Comparison of ENCODE assay signal across 20 cellular contexts in the genomic region with DNA sequence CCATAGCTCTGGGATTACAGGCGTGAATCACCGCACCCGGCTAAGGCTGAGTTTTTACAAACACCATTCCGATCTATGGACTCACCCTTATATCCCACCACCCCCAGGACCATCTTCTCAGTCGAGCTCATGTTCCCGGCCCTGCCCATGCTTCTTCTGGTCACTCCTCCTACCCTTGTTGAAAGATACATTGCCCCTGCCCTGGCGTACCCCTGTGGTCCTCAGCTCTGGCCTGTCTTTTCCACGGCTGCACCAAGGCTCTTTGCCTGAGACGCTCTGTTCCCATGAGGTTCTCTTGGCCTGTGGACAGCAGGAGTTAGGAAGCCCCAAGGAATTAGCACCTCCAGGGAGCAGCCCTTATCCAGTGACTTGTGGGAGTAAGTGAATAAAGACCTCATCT.
DNase-seq lines count a peak whose midpoint lies in the region; ATAC-seq and TF ChIP-seq lines count a peak whose summit lies in the region.
"Had no signal": no experiment of that assay in that cellular context is flagged by ENCODE, and none has a peak within 500 bp of the region (broad histone marks: within the 10 kb centered on the region; RNA-seq: fewer than 3 reads in every experiment).

No MANE protein-coding gene starts in this region.

- H3K9ac ChIP-seq in neuronal stem cell (ENCODE audit: low read depth, low read length, poor library complexity): no peak overlapping the region

- H3K23ac ChIP-seq in neuronal stem cell (ENCODE audit: low read depth, low read length, poor library complexity): peak overlapping the region; percentile 47

- POLR2A ChIA-PET in activated naive CD8-positive, alpha-beta T cell treated with anti-CD3 and anti-CD28 coated beads, Interleukin-2, amount 10 ng/mL, durations not matched to agents 7 days and 5 days (lab: Charles Lee): interaction anchor here (0.5 kb wide), 1 partner anchor 952 kb away, joined by 3 read pairs; no protein-coding TSS in a partner anchor

- H2BK120ac ChIP-seq in neuronal stem cell (ENCODE audit: low read depth, low read length): no peak overlapping the region

- no peaks in the 10 kb centered on the region for H3K79me1 ChIP-seq in neuronal stem cell (ENCODE audit: low read depth, low read length)

- H3K27me3 ChIP-seq in neuronal stem cell (ENCODE audit: control insufficient read depth in 3 of 3, insufficient read depth in 3 of 3, low read depth in 1 of 3, low read length in 3 of 3): no peaks in the 10 kb centered on the region

- no peak overlapping the region for H2BK5ac ChIP-seq in neuronal stem cell (ENCODE audit: low read length)

- no peak overlapping the region for H4K8ac ChIP-seq in neuronal stem cell (ENCODE audit: low read depth, low read length)

- no peaks in the 10 kb centered on the region for H3K36me3 Mint-ChIP-seq in activated naive CD8-positive, alpha-beta T cell treated with anti-CD3 and anti-CD28 coated beads, Interleukin-2, amount 10 ng/mL, durations not matched to agents 7 days and 5 days
- H3K36me3 Mint-ChIP-seq in activated naive CD8-positive, alpha-beta T cell treated with anti-CD3 and anti-CD28 coated beads for 36 hours: no peaks in the 10 kb centered on the region
- no peaks in the 10 kb centered on the region for H3K36me3 Mint-ChIP-seq in dendritic cell treated with granulocyte-macrophage colony-stimulating factor and Interleukin-4, amounts not matched to agents 40 ng/mL and 50 ng/mL, for 4 days (ENCODE audit: low read depth)
- H3K36me3 Mint-ChIP-seq: CD4-positive, alpha-beta memory T cell had no signal

- H2BK12ac ChIP-seq in neuronal stem cell (ENCODE audit: low read length): no peak overlapping the region

- no peak overlapping the region for H3K27ac Mint-ChIP-seq in activated naive CD8-positive, alpha-beta T cell treated with anti-CD3 and anti-CD28 coated beads, Interleukin-2, amount 10 ng/mL, durations not matched to agents 7 days and 5 days
- no peak overlapping the region for H3K27ac Mint-ChIP-seq in activated naive CD8-positive, alpha-beta T cell treated with anti-CD3 and anti-CD28 coated beads for 36 hours
- H3K27ac Mint-ChIP-seq in dendritic cell treated with granulocyte-macrophage colony-stimulating factor and Interleukin-4, amounts not matched to agents 40 ng/mL and 50 ng/mL, for 4 days: peak overlapping the region; percentile 93
- H3K27ac Mint-ChIP-seq: HFFc6 had no signal

- no peaks in the 10 kb centered on the region for H3K36me3 ChIP-seq in neuronal stem cell (replicated peaks in 1 of 2; ENCODE audit: control insufficient read depth in 2 of 2, insufficient read depth in 2 of 2, low read length in 2 of 2)
- H3K36me3 ChIP-seq: HAP-1 had no signal

- H3K4me1 ChIP-seq in neuronal stem cell (ENCODE audit: control insufficient read depth in 2 of 2, insufficient read depth in 1 of 2, low read depth in 1 of 2, low read length in 2 of 2): no peaks in the 10 kb centered on the region
- H3K4me1 ChIP-seq: HAP-1 had no signal

- H3K9me3 Mint-ChIP-seq in activated naive CD8-positive, alpha-beta T cell treated with anti-CD3 and anti-CD28 coated beads, Interleukin-2, amount 10 ng/mL, durations not matched to agents 7 days and 5 days: no peaks in the 10 kb centered on the region
- no peaks in the 10 kb centered on the region for H3K9me3 Mint-ChIP-seq in activated naive CD8-positive, alpha-beta T cell treated with anti-CD3 and anti-CD28 coated beads for 36 hours
- no peaks in the 10 kb centered on the region for H3K9me3 Mint-ChIP-seq in dendritic cell treated with granulocyte-macrophage colony-stimulating factor and Interleukin-4, amounts not matched to agents 40 ng/mL and 50 ng/mL, for 4 days
- H3K9me3 Mint-ChIP-seq: HFFc6 had no signal

- no peak overlapping the region for H2AK5ac ChIP-seq in neuronal stem cell (ENCODE audit: low read depth, low read length)

- H3K4me2 ChIP-seq in neuronal stem cell (ENCODE audit: insufficient read depth, low read length, poor library complexity, severe bottlenecking): no peak overlapping the region

- intact Hi-C loops in dendritic cell treated with granulocyte-macrophage colony-stimulating factor and Interleukin-4, amounts not matched to agents 40 ng/mL and 50 ng/mL, for 4 days (cut with micrococcal nuclease): no loop called here

- peaks cover 10% of the 10 kb centered on the region for H3K4me1 Mint-ChIP-seq in activated naive CD8-positive, alpha-beta T cell treated with anti-CD3 and anti-CD28 coated beads, Interleukin-2, amount 10 ng/mL, durations not matched to agents 7 days and 5 days
- peaks cover 6% of the 10 kb centered on the region for H3K4me1 Mint-ChIP-seq in activated naive CD8-positive, alpha-beta T cell treated with anti-CD3 and anti-CD28 coated beads for 36 hours
- H3K4me1 Mint-ChIP-seq in dendritic cell treated with granulocyte-macrophage colony-stimulating factor and Interleukin-4, amounts not matched to agents 40 ng/mL and 50 ng/mL, for 4 days (ENCODE audit: low read depth): peaks cover 57% of the 10 kb centered on the region

- peaks cover 18% of the 10 kb centered on the region for H3K27me3 Mint-ChIP-seq in activated naive CD8-positive, alpha-beta T cell treated with anti-CD3 and anti-CD28 coated beads, Interleukin-2, amount 10 ng/mL, durations not matched to agents 7 days and 5 days
- H3K27me3 Mint-ChIP-seq in activated naive CD8-positive, alpha-beta T cell treated with anti-CD3 and anti-CD28 coated beads for 36 hours: peaks cover 3% of the 10 kb centered on the region
- peaks cover 24% of the 10 kb centered on the region for H3K27me3 Mint-ChIP-seq in dendritic cell treated with granulocyte-macrophage colony-stimulating factor and Interleukin-4, amounts not matched to agents 40 ng/mL and 50 ng/mL, for 4 days

- no peak overlapping the region for H3K4me3 ChIP-seq in neuronal stem cell (ENCODE audit: low read length in 2 of 2)
- H3K4me3 ChIP-seq: HAP-1 had no signal

- no peak overlapping the region for H3K4me3 Mint-ChIP-seq in activated naive CD8-positive, alpha-beta T cell treated with anti-CD3 and anti-CD28 coated beads, Interleukin-2, amount 10 ng/mL, durations not matched to agents 7 days and 5 days
- no peak overlapping the region for H3K4me3 Mint-ChIP-seq in activated naive CD8-positive, alpha-beta T cell treated with anti-CD3 and anti-CD28 coated beads for 36 hours
- H3K4me3 Mint-ChIP-seq in dendritic cell treated with granulocyte-macrophage colony-stimulating factor and Interleukin-4, amounts not matched to agents 40 ng/mL and 50 ng/mL, for 4 days: peak overlapping the region; percentile 46
- H3K4me3 Mint-ChIP-seq: CD4-positive, alpha-beta memory T cell; HFFc6 had no signal

- DNase-seq in activated naive CD8-positive, alpha-beta T cell treated with anti-CD3 and anti-CD28 coated beads, Interleukin-2, amount 10 ng/mL, durations not matched to agents 7 days and 5 days: peak; percentile 13
- no peak for DNase-seq in activated naive CD8-positive, alpha-beta T cell treated with anti-CD3 and anti-CD28 coated beads for 36 hours
- DNase-seq in neuronal stem cell (ENCODE audit: low spot score) (no peak), GM13977 (ENCODE audit: low spot score) (no peak)
- DNase-seq in stimulated activated naive CD4-positive, alpha-beta T cell (lab: John Stamatoyannopoulos, UW): no peak
- DNase-seq: 8988T; ACHN; CD4-positive, alpha-beta memory T cell; COR-L47; GOT3; HFFc6; NCI-H1105; NCI-H1436 treated with DMSO at 0.1 percent for 48 hours; NCI-H1930; NCI-H2107; NCI-H524 treated with DMSO at 0.1 percent for 48 hours; NCI-H774 had no signal

- no peak overlapping the region for H2BK15ac ChIP-seq in neuronal stem cell (ENCODE audit: low read length)

- TF ChIP-seq CTCF in GM13977 (IDR thresholded peaks at IDR 0.05; ENCODE audit: extremely low read depth, insufficient read depth, missing control alignments): no peak

- H4K91ac ChIP-seq in neuronal stem cell (ENCODE audit: low read depth, low read length, poor library complexity): no peak overlapping the region

- H3K9me3 ChIP-seq in neuronal stem cell (replicated peaks in 1 of 2; ENCODE audit: control insufficient read depth in 2 of 2, insufficient read depth in 1 of 2, low read depth in 1 of 2, low read length in 2 of 2): peaks cover 0 to 4% of the 10 kb centered on the region in 2 donors
- H3K9me3 ChIP-seq: HAP-1 had no signal

- no peak overlapping the region for H2AFZ ChIP-seq in neuronal stem cell (ENCODE audit: low read length)

- H3K4ac ChIP-seq in neuronal stem cell (ENCODE audit: low read length): no peak overlapping the region

- no CpG with 5 or more reads among the region's 9 CpGs for WGBS in neuronal stem cell (ENCODE audit: extremely low coverage in 2 of 2, insufficient read length in 2 of 2, insufficient replicate concordance in 1 of 2), 2 donors

- in situ Hi-C loops in GM13977 (cut with MboI; ENCODE audit: low pct_unique_long_range_greater_than_20kb, low sequenced_read_pairs, unreplicated experiment): no loop called here

- peak overlapping the region; percentile 66 for H3K14ac ChIP-seq in neuronal stem cell (ENCODE audit: low read length)

- no peak overlapping the region for H3K27ac ChIP-seq in neuronal stem cell (replicated peaks; ENCODE audit: low read length)

- no peak for ATAC-seq in activated naive CD8-positive, alpha-beta T cell treated with anti-CD3 and anti-CD28 coated beads, Interleukin-2, amount 10 ng/mL, durations not matched to agents 7 days and 5 days (ENCODE audit: low read depth)
- ATAC-seq in HG02642 (IDR thresholded peaks at IDR 0.05; ENCODE audit: poor library complexity, unreplicated experiment): no peak

- peak overlapping the region; percentile 65 for H3K18ac ChIP-seq in neuronal stem cell (ENCODE audit: low read length)
